ENCODE assay signal across 8 cellular contexts in genomic region chr19:43534811-43535761, GRCh38. TPM values are rescaled to one million over a fixed set of nuclear protein-coding genes. Genes with fewer than 3 reads are reported as not detected.
A peak's percentile ranks its signal among the peaks of the same experiment; 100 is the strongest.
DNase-seq lines count a peak whose midpoint lies in the region; ATAC-seq and TF ChIP-seq lines count a peak whose summit lies in the region.

No MANE protein-coding gene starts in this region.

- no peaks in the 10 kb centered on the region for H3K4me1 ChIP-seq in MM.1S (ENCODE audit: low read length)
- peaks cover 4 to 12% of the 10 kb centered on the region in 2 experiments for H3K4me1 ChIP-seq in trophoblast cell (ENCODE audit: control insufficient read depth in 1 of 2, insufficient read depth in 2 of 2, low read length in 2 of 2)

- H4K91ac ChIP-seq in trophoblast cell (ENCODE audit: low read depth, low read length): no peak overlapping the region

- H4K20me1 ChIP-seq in MM.1S (ENCODE audit: insufficient read depth, low read length): no peaks in the 10 kb centered on the region

- H3K9me3 ChIP-seq in MM.1S (replicated peaks; ENCODE audit: insufficient read depth, low read length): no peaks in the 10 kb centered on the region
- H3K9me3 ChIP-seq in trophoblast cell (ENCODE audit: insufficient read depth, low read depth, low read length): no peaks in the 10 kb centered on the region

- H3K9me3 Mint-ChIP-seq in activated naive CD8-positive, alpha-beta T cell treated with anti-CD3 and anti-CD28 coated beads for 36 hours: peaks cover 7% of the 10 kb centered on the region

- H2BK120ac ChIP-seq in trophoblast cell (ENCODE audit: insufficient read depth, low read length, poor library complexity): no peak overlapping the region

- peak; percentile 9 for DNase-seq in DMS 273 treated with DMSO at 0.1 percent for 48 hours (lab: John Stamatoyannopoulos, UW)
- DNase-seq in MM.1S: no peak
- DNase-seq in activated naive CD8-positive, alpha-beta T cell treated with anti-CD3 and anti-CD28 coated beads for 36 hours: peak; percentile 36
- peak; percentile 76 for DNase-seq in cardiac septum (ENCODE audit: low spot score)
- DNase-seq in trophoblast cell: peak; percentile 27 to 70
- DNase-seq in MV-4-11 (lab: John Stamatoyannopoulos, UW): no peak

- no peaks in the 10 kb centered on the region for H3K27me3 ChIP-seq in MM.1S (replicated peaks; ENCODE audit: insufficient read depth, low read length)
- H3K27me3 ChIP-seq in trophoblast cell (ENCODE audit: insufficient read depth, low read length): no peaks in the 10 kb centered on the region

- H3K36me3 Mint-ChIP-seq in activated naive CD8-positive, alpha-beta T cell treated with anti-CD3 and anti-CD28 coated beads for 36 hours: peaks cover 26% of the 10 kb centered on the region

- H3K27ac Mint-ChIP-seq in activated naive CD8-positive, alpha-beta T cell treated with anti-CD3 and anti-CD28 coated beads for 36 hours: peak overlapping the region; percentile 76

- no peak overlapping the region for H3K14ac ChIP-seq in trophoblast cell (ENCODE audit: low read length)

- intact Hi-C loops in cardiac septum (cut with DNase I): loop anchor here (1.0 to 10.0 kb wide), 3 partner anchors 62 to 250 kb away; partner anchors contain the start of genes IRGQ, KCNN4 and ZNF576

- H3K18ac ChIP-seq in trophoblast cell (ENCODE audit: low read length): no peak overlapping the region

- H3K36me3 ChIP-seq in MM.1S (replicated peaks; ENCODE audit: insufficient read depth, low read length) (no peaks in the 10 kb centered on the region), trophoblast cell (ENCODE audit: control insufficient read depth in 1 of 2, insufficient read depth in 2 of 2, low read length in 2 of 2) (peaks cover 8 to 21% of the 10 kb centered on the region in 2 experiments)

- peaks cover 14% of the 10 kb centered on the region for H3K4me1 Mint-ChIP-seq in activated naive CD8-positive, alpha-beta T cell treated with anti-CD3 and anti-CD28 coated beads for 36 hours

- H2BK5ac ChIP-seq in trophoblast cell (ENCODE audit: low read depth, low read length, poor library complexity): no peak overlapping the region

- no peak overlapping the region for H3K4me2 ChIP-seq in MM.1S (ENCODE audit: low read depth, low read length)
- no peak overlapping the region for H3K4me2 ChIP-seq in trophoblast cell (ENCODE audit: low read length)

- no peak overlapping the region for H3K4ac ChIP-seq in trophoblast cell (ENCODE audit: low read depth, low read length)

- H3K9me2 ChIP-seq in MM.1S (replicated peaks; ENCODE audit: insufficient read depth, low read length): no peaks in the 10 kb centered on the region

- H3K79me1 ChIP-seq in trophoblast cell (ENCODE audit: low read length): peaks cover 11% of the 10 kb centered on the region

- no peak for ATAC-seq in GM21717 (IDR thresholded peaks at IDR 0.05; ENCODE audit: unreplicated experiment)
- ATAC-seq in GM21737 (IDR thresholded peaks at IDR 0.05; ENCODE audit: unreplicated experiment): no peak

- H2AFZ ChIP-seq in MM.1S (ENCODE audit: low read length): no peak overlapping the region
- H2AFZ ChIP-seq in trophoblast cell (ENCODE audit: insufficient read depth, low read length, poor library complexity): no peak overlapping the region

- no peak overlapping the region for H3K27ac ChIP-seq in MM.1S (ENCODE audit: low read length)
- no peak overlapping the region for H3K27ac ChIP-seq in trophoblast cell (ENCODE audit: low read depth, low read length)

- no peaks in the 10 kb centered on the region for H3K27me3 Mint-ChIP-seq in activated naive CD8-positive, alpha-beta T cell treated with anti-CD3 and anti-CD28 coated beads for 36 hours

- H2BK12ac ChIP-seq in trophoblast cell (ENCODE audit: low read length): no peak overlapping the region

- no peak overlapping the region for H4K8ac ChIP-seq in trophoblast cell (ENCODE audit: low read depth, low read length)

- H3K4me3 ChIP-seq in MM.1S (ENCODE audit: low read length) (no peak overlapping the region), trophoblast cell (ENCODE audit: low read depth, low read length) (no peak overlapping the region)

- H3K9ac ChIP-seq in MM.1S (ENCODE audit: low read length): no peak overlapping the region
- no peak overlapping the region for H3K9ac ChIP-seq in trophoblast cell (ENCODE audit: low read length)

- no peak overlapping the region for H4K12ac ChIP-seq in trophoblast cell (ENCODE audit: low read depth, low read length)

- no peak overlapping the region for H3K23ac ChIP-seq in trophoblast cell (ENCODE audit: low read length)

- no peaks in the 10 kb centered on the region for H3K79me2 ChIP-seq in MM.1S (ENCODE audit: low read length)
- peaks cover 2% of the 10 kb centered on the region for H3K79me2 ChIP-seq in trophoblast cell (ENCODE audit: control insufficient read depth, insufficient read depth, low read length, poor library complexity)

- peak overlapping the region; percentile 40 for H3K4me3 Mint-ChIP-seq in activated naive CD8-positive, alpha-beta T cell treated with anti-CD3 and anti-CD28 coated beads for 36 hours

- TF ChIP-seq CTCF in MM.1S (IDR thresholded peaks at IDR 0.05; ENCODE audit: low read length): peak; percentile 28

- WGBS in trophoblast cell (ENCODE audit: extremely low coverage, insufficient coverage, insufficient read length): no CpG with 5 or more reads among the region's 62 CpGs

- H3F3A ChIP-seq in MM.1S (ENCODE audit: insufficient read depth, low read length): peaks cover 32% of the 10 kb centered on the region

- no peak overlapping the region for H2AK5ac ChIP-seq in trophoblast cell (ENCODE audit: low read length)

RNA-seq across cellular contexts. Expression of gene ZNF575, which starts 2.1 kb away (rescaled TPM):
- 1 to 10 TPM; 2.0 to 2.2 TPM for total RNA-seq in activated naive CD8-positive, alpha-beta T cell treated with anti-CD3 and anti-CD28 coated beads for 36 hours
- total RNA-seq in cardiac septum: 1.7 TPM
- 0.51 and 0.57 TPM in 2 replicates for polyA plus RNA-seq in trophoblast cell (2013)

RNA-seq across cellular contexts. Expression of gene ETHE1, which starts 8.1 kb away (rescaled TPM):
- 10 to 100 TPM; 41.5 to 44.8 TPM for total RNA-seq in activated naive CD8-positive, alpha-beta T cell treated with anti-CD3 and anti-CD28 coated beads for 36 hours
- 12.2 TPM for total RNA-seq in cardiac septum
- 32.0 and 34.3 TPM in 2 replicates for polyA plus RNA-seq in trophoblast cell (2013)

RNA-seq across cellular contexts. Expression of gene PHLDB3, which starts 30.5 kb away (rescaled TPM):
- total RNA-seq in activated naive CD8-positive, alpha-beta T cell treated with anti-CD3 and anti-CD28 coated beads for 36 hours: 10 to 100 TPM; 12.7 to 13.1 TPM
- 7.3 TPM for total RNA-seq in cardiac septum
- 81.5 and 87.5 TPM in 2 replicates for polyA plus RNA-seq in trophoblast cell (2013)

RNA-seq across cellular contexts. Expression of gene XRCC1, which starts 40.2 kb away (rescaled TPM):
- total RNA-seq in activated naive CD8-positive, alpha-beta T cell treated with anti-CD3 and anti-CD28 coated beads for 36 hours: 10 to 100 TPM; 35.4 to 36.8 TPM
- 17.9 TPM for total RNA-seq in cardiac septum
- 31.0 and 32.7 TPM in 2 replicates for polyA plus RNA-seq in trophoblast cell (2013)

RNA-seq across cellular contexts. Expression of gene PINLYP, which starts 40.5 kb away (rescaled TPM):
- total RNA-seq in activated naive CD8-positive, alpha-beta T cell treated with anti-CD3 and anti-CD28 coated beads for 36 hours: 10 to 100 TPM; 14.3 to 16.8 TPM
- total RNA-seq in cardiac septum: 1.7 TPM
- 2.1 TPM in 2 replicates for polyA plus RNA-seq in trophoblast cell (2013)

Comparison
In these comparisons a context has a peak if more than half of its experiments do, and no peak if none do; other contexts are left out.
1. DNase-seq: peak in DMS 273 treated with DMSO at 0.1 percent for 48 hours (single experiment), activated naive CD8-positive, alpha-beta T cell treated with anti-CD3 and anti-CD28 coated beads for 36 hours (single experiment), cardiac septum (single experiment) and trophoblast cell (2 of 2); none in MM.1S (single experiment) and MV-4-11 (single experiment).